In the genomic region with DNA sequence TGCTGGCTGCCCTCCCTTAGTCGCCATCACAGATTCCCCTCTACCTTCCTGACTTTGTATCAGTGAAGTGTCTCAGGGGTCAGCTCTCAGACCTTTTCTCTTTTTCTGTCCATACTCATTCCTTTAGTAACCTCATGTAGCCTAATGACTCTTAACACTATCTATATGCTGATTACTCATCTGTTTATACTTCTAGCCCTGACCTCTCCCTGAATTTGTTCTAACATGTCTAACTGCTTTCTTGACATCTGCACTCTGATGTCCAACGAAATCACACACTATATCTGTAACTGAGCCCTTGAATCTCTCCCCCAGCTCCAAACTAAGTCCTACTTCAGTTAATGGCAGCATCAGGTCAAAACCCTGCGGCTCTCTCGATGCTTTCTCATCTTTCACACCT, we compare ENCODE assay signal across 16 cellular contexts.
"Had no signal": no experiment of that assay in that cellular context is flagged by ENCODE, and none has a peak within 500 bp of the region (broad histone marks: within the 10 kb centered on the region; RNA-seq: fewer than 3 reads in every experiment).

No MANE protein-coding gene starts in this region.

- H3K27ac ChIP-seq: heart left ventricle, psoas muscle, right lobe of liver, SJSA1, tibial nerve had no signal

- H3K4me1 Mint-ChIP-seq: activated CD8-positive, alpha-beta memory T cell treated with anti-CD3 and anti-CD28 coated beads, Interleukin-2, amount 10 ng/mL, durations not matched to agents 7 days and 5 days; stimulated activated naive B cell treated with anti-CD40 and anti-IgM and Interleukin-4, amounts not matched to agents 10 μg/mL and 1 μg/mL and 100 μg/mL, for 72 hours had no signal

- H3K27ac Mint-ChIP-seq: activated CD8-positive, alpha-beta memory T cell treated with anti-CD3 and anti-CD28 coated beads, Interleukin-2, amount 10 ng/mL, durations not matched to agents 7 days and 5 days; activated naive CD8-positive, alpha-beta T cell; mesothelial cell of epicardium; stimulated activated naive B cell treated with anti-CD40 and anti-IgM and Interleukin-4, amounts not matched to agents 10 μg/mL and 1 μg/mL and 100 μg/mL, for 72 hours had no signal

- H3K27me3 ChIP-seq: heart left ventricle, right lobe of liver, SJSA1, tibial nerve had no signal

- H3K9me3 ChIP-seq: heart left ventricle, psoas muscle, right lobe of liver, SJSA1, tibial nerve had no signal

- H3K4me3 ChIP-seq: heart left ventricle, psoas muscle, right lobe of liver, SJSA1, tibial nerve had no signal

- H3K9me3 Mint-ChIP-seq: activated T-cell treated with anti-CD3 and anti-CD28 coated beads, Interleukin-2, amount 50 U/mL, for 4 hours; mesothelial cell of epicardium; stimulated activated naive B cell treated with anti-CD40 and anti-IgM and Interleukin-4, amounts not matched to agents 10 μg/mL and 1 μg/mL and 100 μg/mL, for 72 hours had no signal

- H3K36me3 ChIP-seq: heart left ventricle, right lobe of liver, SJSA1, tibial nerve had no signal

- H3K4me3 Mint-ChIP-seq: activated CD8-positive, alpha-beta memory T cell treated with anti-CD3 and anti-CD28 coated beads, Interleukin-2, amount 10 ng/mL, durations not matched to agents 7 days and 5 days; activated naive CD8-positive, alpha-beta T cell; activated T-cell treated with anti-CD3 and anti-CD28 coated beads, Interleukin-2, amount 50 U/mL, for 4 hours; mesothelial cell of epicardium; stimulated activated naive B cell treated with anti-CD40 and anti-IgM and Interleukin-4, amounts not matched to agents 10 μg/mL and 1 μg/mL and 100 μg/mL, for 72 hours had no signal

- H3K36me3 Mint-ChIP-seq: activated CD8-positive, alpha-beta memory T cell treated with anti-CD3 and anti-CD28 coated beads, Interleukin-2, amount 10 ng/mL, durations not matched to agents 7 days and 5 days; activated naive CD8-positive, alpha-beta T cell; mesothelial cell of epicardium; stimulated activated naive B cell treated with anti-CD40 and anti-IgM and Interleukin-4, amounts not matched to agents 10 μg/mL and 1 μg/mL and 100 μg/mL, for 72 hours had no signal

- H3K27me3 Mint-ChIP-seq: activated naive CD8-positive, alpha-beta T cell had no signal

- DNase-seq: activated CD4-positive, alpha-beta T cell treated with anti-CD3 and anti-CD28 coated beads for 1 hour; activated CD4-positive, alpha-beta T cell treated with anti-CD3 and anti-CD28 coated beads, Interleukin-2, amount 50 U/mL, for 48 hours; activated CD8-positive, alpha-beta memory T cell treated with anti-CD3 and anti-CD28 coated beads, Interleukin-2, amount 10 ng/mL, durations not matched to agents 7 days and 5 days; activated effector memory CD4-positive, alpha-beta T cell treated with anti-CD3 and anti-CD28 coated beads, Interleukin-2, amount 50 U/mL, for 16 hours; activated T-cell treated with anti-CD3 and anti-CD28 coated beads, Interleukin-2, amount 50 U/mL, for 4 hours; heart left ventricle; kidney glomerular epithelial cell; psoas muscle; right lobe of liver; stimulated activated CD4-positive, alpha-beta T cell treated with anti-CD3 and anti-CD28 coated beads, Interleukin-2, amount 100 ng/mL, for 24 hours; stimulated activated naive B cell treated with anti-CD40 and anti-IgM and Interleukin-4, amounts not matched to agents 10 μg/mL and 1 μg/mL and 100 μg/mL, for 72 hours; T-helper 9 cell had no signal

- H3K4me1 ChIP-seq: psoas muscle, right lobe of liver had no signal
